ENCODE assay signal across 14 cellular contexts in the genomic region with DNA sequence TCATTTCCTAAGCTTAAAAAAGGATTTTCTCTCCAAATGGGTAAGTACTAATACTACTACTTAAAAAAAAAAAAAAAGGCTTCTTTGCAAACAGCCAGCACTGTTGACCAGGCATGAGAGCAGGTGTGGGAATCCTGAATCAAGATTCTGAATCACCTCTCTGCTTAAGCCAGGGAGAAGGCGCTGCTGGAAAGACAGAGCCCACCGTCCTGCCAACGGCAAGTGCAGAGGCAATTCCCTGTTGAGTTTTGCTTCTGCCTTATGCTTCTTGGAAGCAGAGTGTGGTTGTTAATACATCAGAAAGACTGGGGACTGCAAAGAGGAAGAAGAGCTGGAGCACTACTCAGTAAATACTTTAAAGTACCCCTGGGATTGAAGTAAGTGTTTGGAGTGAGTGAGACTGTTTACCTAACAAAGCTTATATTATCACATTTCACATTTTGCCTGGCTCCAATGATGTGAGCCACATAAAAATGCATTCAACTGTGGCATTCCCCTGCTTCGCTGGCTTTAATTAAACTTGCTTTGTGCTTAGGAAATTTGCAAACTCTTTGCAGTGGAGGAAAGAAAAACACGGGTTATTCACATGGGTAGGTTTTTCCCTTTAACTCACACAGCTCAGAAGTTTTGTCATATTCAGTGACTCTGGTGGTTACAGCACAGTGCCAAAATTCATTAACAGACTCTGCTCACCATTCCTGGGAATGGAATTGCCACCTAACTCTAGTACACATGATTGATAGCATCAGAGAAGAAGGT.
"Had no signal": no experiment of that assay in that cellular context is flagged by ENCODE, and none has a peak within 500 bp of the region (broad histone marks: within the 10 kb centered on the region; RNA-seq: fewer than 3 reads in every experiment).

No MANE protein-coding gene starts in this region.

- H3K27me3 ChIP-seq: esophagus squamous epithelium, ovary, thyroid gland had no signal

- H3K4me1 Mint-ChIP-seq: activated T-helper 17 cell treated with anti-CD3 and anti-CD28 coated beads, Interleukin-2, amount 50 U/mL, for 72 hours; stimulated activated naive B cell treated with anti-CD40 and anti-IgM and Interleukin-4, amounts not matched to agents 10 μg/mL and 1 μg/mL and 100 μg/mL, for 72 hours had no signal

- H3K36me3 ChIP-seq: esophagus squamous epithelium, lower lobe of right lung, ovary, thyroid gland had no signal

- H3K27ac Mint-ChIP-seq: activated T-helper 17 cell treated with anti-CD3 and anti-CD28 coated beads, Interleukin-2, amount 50 U/mL, for 72 hours; mesothelial cell of epicardium; stimulated activated naive B cell treated with anti-CD40 and anti-IgM and Interleukin-4, amounts not matched to agents 10 μg/mL and 1 μg/mL and 100 μg/mL, for 72 hours had no signal

- H3K4me3 ChIP-seq: esophagus squamous epithelium, lower lobe of right lung, ovary, thyroid gland had no signal

- H3K27me3 Mint-ChIP-seq: activated T-helper 17 cell treated with anti-CD3 and anti-CD28 coated beads, Interleukin-2, amount 50 U/mL, for 72 hours; stimulated activated naive B cell treated with anti-CD40 and anti-IgM and Interleukin-4, amounts not matched to agents 10 μg/mL and 1 μg/mL and 100 μg/mL, for 72 hours had no signal

- H3K9me3 Mint-ChIP-seq: mesothelial cell of epicardium had no signal

- H3K27ac ChIP-seq: esophagus squamous epithelium, lower lobe of right lung, ovary, thyroid gland had no signal

- H3K9me3 ChIP-seq: esophagus squamous epithelium, lower lobe of right lung, ovary, thyroid gland had no signal

- DNase-seq: activated CD4-positive, CD25-positive, alpha-beta regulatory T cell treated with anti-CD3 and anti-CD28 coated beads, Interleukin-2, amount 50 U/mL, for 72 hours; activated naive CD4-positive, alpha-beta T cell treated with Interleukin-2 at 50 U/mL for 16 hours; anterior cingulate cortex; cortex of kidney; effector CD4-positive, alpha-beta T cell; esophagus squamous epithelium; lower lobe of right lung; ovary; stimulated activated CD4-positive, alpha-beta T cell treated with anti-CD3 and anti-CD28 coated beads, Interleukin-2, amount 100 ng/mL, for 48 hours; stimulated activated naive B cell treated with anti-CD40 and anti-IgM and Interleukin-4, amounts not matched to agents 10 μg/mL and 1 μg/mL and 100 μg/mL, for 72 hours; T1000; thyroid gland had no signal

- H3K4me1 ChIP-seq: esophagus squamous epithelium, lower lobe of right lung had no signal

- H3K4me3 Mint-ChIP-seq: activated T-helper 17 cell treated with anti-CD3 and anti-CD28 coated beads, Interleukin-2, amount 50 U/mL, for 72 hours; mesothelial cell of epicardium; stimulated activated naive B cell treated with anti-CD40 and anti-IgM and Interleukin-4, amounts not matched to agents 10 μg/mL and 1 μg/mL and 100 μg/mL, for 72 hours had no signal

- H3K36me3 Mint-ChIP-seq: mesothelial cell of epicardium; stimulated activated naive B cell treated with anti-CD40 and anti-IgM and Interleukin-4, amounts not matched to agents 10 μg/mL and 1 μg/mL and 100 μg/mL, for 72 hours had no signal
